Comparison of ENCODE assay signal across 16 cellular contexts in the genomic region with DNA sequence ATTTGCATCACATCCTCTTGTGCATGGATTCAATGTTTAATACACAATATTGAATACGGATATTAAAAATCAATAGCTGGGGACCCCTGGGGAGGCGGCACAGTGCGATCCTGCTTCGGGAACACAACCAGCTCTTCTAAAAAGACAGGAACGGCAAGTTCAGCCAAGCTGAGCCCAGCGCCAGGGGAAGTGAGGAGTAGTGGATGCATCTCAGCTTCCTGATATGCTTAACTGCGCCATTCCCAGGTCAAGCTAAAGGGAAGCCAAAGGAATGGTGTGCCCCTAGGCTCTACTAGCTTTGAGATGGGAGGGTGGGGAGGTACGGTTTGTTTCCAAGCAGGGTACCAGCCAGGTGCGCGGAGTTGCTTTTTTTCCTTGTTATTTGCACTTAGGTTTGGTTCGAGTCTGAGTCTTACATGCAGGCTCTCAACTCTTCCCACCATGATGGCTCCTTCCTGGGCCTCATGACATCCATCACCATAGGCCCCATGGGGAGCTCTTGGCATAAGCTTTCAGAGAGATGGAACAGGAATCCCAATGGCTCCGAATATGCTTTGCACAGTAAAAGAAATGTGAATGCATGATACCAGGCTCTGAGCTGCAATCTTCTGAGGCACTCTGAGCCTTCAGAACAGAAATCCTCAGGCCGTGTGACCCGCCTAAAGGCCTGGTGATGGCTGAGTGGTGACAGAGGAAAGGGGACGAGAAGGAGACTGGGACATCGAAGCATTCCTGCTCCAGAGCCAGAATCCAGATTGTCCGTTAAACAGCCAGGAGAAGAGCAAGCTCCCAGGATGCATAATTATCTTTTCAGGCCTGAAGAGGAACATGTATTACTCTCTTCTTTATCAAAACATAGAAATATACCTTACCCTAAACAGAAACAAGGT. TPM values are rescaled to one million over a fixed set of nuclear protein-coding genes. Genes with fewer than 3 reads are reported as not detected.
DNase-seq lines count a peak whose midpoint lies in the region; ATAC-seq and TF ChIP-seq lines count a peak whose summit lies in the region.
"Had no signal": no experiment of that assay in that cellular context is flagged by ENCODE, and none has a peak within 500 bp of the region (broad histone marks: within the 10 kb centered on the region; RNA-seq: fewer than 3 reads in every experiment).

No MANE protein-coding gene starts in this region.

- H3K27ac Mint-ChIP-seq in osteocyte (ENCODE audit: unreplicated experiment), result peak overlapping the region; percentile 90
- no peak overlapping the region for H3K27ac Mint-ChIP-seq in activated naive CD4-positive, alpha-beta T cell treated with anti-CD3 and anti-CD28 coated beads, Interleukin-2, amount 10 ng/mL, durations not matched to agents 7 days and 5 days
- H3K27ac Mint-ChIP-seq: CD8-positive, alpha-beta memory T cell; naive thymus-derived CD4-positive, alpha-beta T cell had no signal

- no peak overlapping the region for H3K4me3 Mint-ChIP-seq in osteocyte (ENCODE audit: unreplicated experiment)
- H3K4me3 Mint-ChIP-seq in activated naive CD4-positive, alpha-beta T cell treated with anti-CD3 and anti-CD28 coated beads, Interleukin-2, amount 10 ng/mL, durations not matched to agents 7 days and 5 days, result no peak overlapping the region

- H3K27me3 ChIP-seq in OCI-LY1 (ENCODE audit: insufficient read depth, low read length) (no peaks in the 10 kb centered on the region), hepatocyte (peaks cover 84% of the 10 kb centered on the region)

- H3K9me3 ChIP-seq in OCI-LY1 (ENCODE audit: low read length) (no peaks in the 10 kb centered on the region), hepatocyte (ENCODE audit: low read depth) (no peaks in the 10 kb centered on the region)
- H3K9me3 ChIP-seq: right lobe of liver had no signal

- WGBS in hepatocyte (ENCODE audit: low lambda C conversion rate, missing lambda C conversion rate), result 55% methylated on average over 17 of the region's 17 CpGs

- no peaks in the 10 kb centered on the region for H3K36me3 Mint-ChIP-seq in osteocyte (ENCODE audit: unreplicated experiment)
- H3K36me3 Mint-ChIP-seq in activated naive CD4-positive, alpha-beta T cell treated with anti-CD3 and anti-CD28 coated beads, Interleukin-2, amount 10 ng/mL, durations not matched to agents 7 days and 5 days, result no peaks in the 10 kb centered on the region
- H3K36me3 Mint-ChIP-seq: CD8-positive, alpha-beta memory T cell; naive thymus-derived CD4-positive, alpha-beta T cell had no signal

- H3K9me3 Mint-ChIP-seq in osteocyte (ENCODE audit: unreplicated experiment), result no peaks in the 10 kb centered on the region
- no peaks in the 10 kb centered on the region for H3K9me3 Mint-ChIP-seq in activated naive CD4-positive, alpha-beta T cell treated with anti-CD3 and anti-CD28 coated beads, Interleukin-2, amount 10 ng/mL, durations not matched to agents 7 days and 5 days
- H3K9me3 Mint-ChIP-seq: CD8-positive, alpha-beta memory T cell; naive thymus-derived CD4-positive, alpha-beta T cell had no signal

- H3K4me1 ChIP-seq in OCI-LY1 (ENCODE audit: insufficient read depth, low read length, severe bottlenecking) (peaks cover 59% of the 10 kb centered on the region), hepatocyte (ENCODE audit: insufficient read depth) (peaks cover 77% of the 10 kb centered on the region)

- H3K36me3 ChIP-seq in OCI-LY1 (ENCODE audit: insufficient read depth, low read length) (no peaks in the 10 kb centered on the region), hepatocyte (replicated peaks; ENCODE audit: insufficient read depth, low read depth) (no peaks in the 10 kb centered on the region)
- H3K36me3 ChIP-seq: right lobe of liver had no signal

- DNase-seq in ELF-1 (ENCODE audit: low read depth, low spot score) (peak; percentile 46), hepatocyte (ENCODE audit: low spot score) (no peak), osteocyte (ENCODE audit: extremely low spot score, unreplicated experiment) (no peak), iPS-NIHi11 (ENCODE audit: low spot score) (no peak)
- no peak for DNase-seq in activated naive CD4-positive, alpha-beta T cell treated with anti-CD3 and anti-CD28 coated beads, Interleukin-2, amount 10 ng/mL, durations not matched to agents 7 days and 5 days
- DNase-seq: activated CD4-positive, CD25-positive, alpha-beta regulatory T cell treated with anti-CD3 and anti-CD28 coated beads, Interleukin-2, amount 50 U/mL, for 72 hours; activated naive CD4-positive, alpha-beta T cell; CD8-positive, alpha-beta memory T cell; hippocampal formation; naive thymus-derived CD4-positive, alpha-beta T cell; RPMI8226; T-helper 1 cell had no signal

- H3K4me3 ChIP-seq in OCI-LY1 (ENCODE audit: low read depth, low read length, poor library complexity, severe bottlenecking) (no peak overlapping the region), hepatocyte (no peak overlapping the region)
- H3K4me3 ChIP-seq: right lobe of liver had no signal

- no peaks in the 10 kb centered on the region for H3K79me2 ChIP-seq in OCI-LY1 (ENCODE audit: insufficient read depth, low read length)
- H3K79me2 ChIP-seq in hepatocyte, result peaks cover 8% of the 10 kb centered on the region

- H3K4me2 ChIP-seq in OCI-LY1 (ENCODE audit: low read length), result peak overlapping the region; percentile 51
- peak overlapping the region; percentile 62 for H3K4me2 ChIP-seq in hepatocyte
- H3K4me2 ChIP-seq: KMS-11 had no signal

- no peaks in the 10 kb centered on the region for H3K27me3 Mint-ChIP-seq in osteocyte (ENCODE audit: unreplicated experiment)
- H3K27me3 Mint-ChIP-seq in activated naive CD4-positive, alpha-beta T cell treated with anti-CD3 and anti-CD28 coated beads, Interleukin-2, amount 10 ng/mL, durations not matched to agents 7 days and 5 days, result peaks cover 57% of the 10 kb centered on the region

- CTCF ChIA-PET in activated naive CD4-positive, alpha-beta T cell treated with anti-CD3 and anti-CD28 coated beads, Interleukin-2, amount 10 ng/mL, durations not matched to agents 7 days and 5 days (lab: Charles Lee), result interaction anchor here (0.7 kb wide), 1 partner anchor 14 kb away, joined by 3 read pairs; no protein-coding TSS in a partner anchor

- H3F3A ChIP-seq in OCI-LY1 (ENCODE audit: insufficient read depth, low read length), result no peaks in the 10 kb centered on the region

- H3K4me1 Mint-ChIP-seq in osteocyte (ENCODE audit: unreplicated experiment), result peaks cover 66% of the 10 kb centered on the region
- peaks cover 23% of the 10 kb centered on the region for H3K4me1 Mint-ChIP-seq in activated naive CD4-positive, alpha-beta T cell treated with anti-CD3 and anti-CD28 coated beads, Interleukin-2, amount 10 ng/mL, durations not matched to agents 7 days and 5 days

- H3K27ac ChIP-seq in OCI-LY1 (ENCODE audit: low read depth, low read length, poor library complexity, severe bottlenecking) (peak overlapping the region; percentile 73), hepatocyte (peak overlapping the region; percentile 78)
- H3K27ac ChIP-seq: KMS-11, right lobe of liver had no signal

- H3K9me2 ChIP-seq in OCI-LY1 (ENCODE audit: low read depth, low read length) (no peaks in the 10 kb centered on the region), hepatocyte (replicated peaks; ENCODE audit: insufficient read depth) (no peaks in the 10 kb centered on the region)

- no peak overlapping the region for H2AFZ ChIP-seq in OCI-LY1 (ENCODE audit: low read length)
- H2AFZ ChIP-seq in hepatocyte, result no peak overlapping the region

- no peaks in the 10 kb centered on the region for H4K20me1 ChIP-seq in OCI-LY1 (ENCODE audit: insufficient read depth, low read length)
- H4K20me1 ChIP-seq in hepatocyte (ENCODE audit: insufficient read depth, poor library complexity, severe bottlenecking), result no peaks in the 10 kb centered on the region

- ATAC-seq in HG03439 (IDR thresholded peaks at IDR 0.05; ENCODE audit: unreplicated experiment), result no peak
- ATAC-seq: right lobe of liver had no signal

- no peak overlapping the region; the same call in 1 of the 2 replicates for H3K9ac ChIP-seq in OCI-LY1 (ENCODE audit: low read length)
- H3K9ac ChIP-seq: KMS-11 had no signal

- TF ChIP-seq CTCF in OCI-LY1 (IDR thresholded peaks at IDR 0.05; ENCODE audit: low read length) (no peak), hepatocyte (IDR thresholded peaks at IDR 0.05; ENCODE audit: poor library complexity) (no peak), osteocyte (IDR thresholded peaks at IDR 0.05) (no peak)

RNA-seq across cellular contexts. Expression of gene BCOR, which starts 51.8 kb away (rescaled TPM):
- total RNA-seq in hepatocyte (22.7 and 22.9 TPM in 2 replicates), osteocyte (24.1 and 24.8 TPM in 2 replicates)
- 13.6 and 15.3 TPM in 2 replicates for polyA plus RNA-seq in hepatocyte
